Comparison of ENCODE assay signal across 1 cellular context in the genomic region with DNA sequence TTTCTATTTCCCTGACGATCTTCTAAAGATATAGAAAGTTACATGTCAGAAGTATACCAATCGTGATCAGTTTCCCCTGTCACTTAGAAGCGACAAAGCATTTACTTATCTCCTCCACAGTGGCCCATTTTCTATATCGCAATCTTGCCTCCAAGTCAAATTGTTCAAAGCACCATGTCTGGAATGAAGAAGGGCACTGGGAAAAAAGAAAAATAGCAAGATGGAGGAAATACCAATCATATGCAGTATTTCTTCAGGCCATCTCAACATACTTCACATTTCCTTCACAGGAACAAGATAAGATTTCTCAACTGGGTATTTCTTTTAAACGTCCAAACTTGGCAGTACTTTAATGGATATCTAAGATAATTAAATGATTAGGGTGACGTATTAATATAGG.
TF ChIP-seq lines count a peak whose summit lies in the region.

No MANE protein-coding gene starts in this region.

TF ChIP-seq in endothelial cell of umbilical vein, 7 proteins besides CTCF, POLR2A, EP300 and RAD21 (continued from another document):
- TF ChIP-seq EZH2 (IDR thresholded peaks at IDR 0.05; ENCODE audit: borderline replicate concordance, low read depth, low read length, severe bottlenecking): no peak
